ENCODE assay signal across 33 cellular contexts in genomic region chr3:147387550-147388394, GRCh38. TPM values are rescaled to one million over a fixed set of nuclear protein-coding genes. Genes with fewer than 3 reads are reported as not detected.
DNase-seq lines count a peak whose midpoint lies in the region; ATAC-seq, FAIRE-seq and TF ChIP-seq lines count a peak whose summit lies in the region.
"Had no signal": no experiment of that assay in that cellular context is flagged by ENCODE, and none has a peak within 500 bp of the region (broad histone marks: within the 10 kb centered on the region; RNA-seq: fewer than 3 reads in every experiment).

No MANE protein-coding gene starts in this region.

- H3K4me3 ChIP-seq in endothelial cell of umbilical vein (replicated peaks in 1 of 3; ENCODE audit: insufficient read depth in 1 of 3, low read depth in 1 of 3, low read length in 3 of 3) (no peak overlapping the region), neuronal stem cell (ENCODE audit: low read length in 2 of 2) (peak overlapping the region in 1 of 2 donors; percentile 23)
- H3K4me3 ChIP-seq: right atrium auricular region, tibial artery had no signal

- H4K91ac ChIP-seq in neuronal stem cell (ENCODE audit: low read depth, low read length, poor library complexity), result no peak overlapping the region

- POLR2A ChIA-PET in endothelial cell of umbilical vein (lab: Charles Lee), result no interaction called here

- H3K23ac ChIP-seq in neuronal stem cell (ENCODE audit: low read depth, low read length, poor library complexity), result no peak overlapping the region

- WGBS in neuronal stem cell (ENCODE audit: extremely low coverage in 2 of 2, insufficient read length in 2 of 2, insufficient replicate concordance in 1 of 2), 2 donors, result no CpG with 5 or more reads among the region's 24 CpGs

- intact Hi-C loops in activated CD4-positive, alpha-beta T cell treated with anti-CD3 and anti-CD28 coated beads, Interleukin-2, amount 10 ng/mL, durations not matched to agents 24 days and 14 days (cut with micrococcal nuclease), result loop anchor here (5.0 kb wide), 1 partner anchor 35 kb away; no protein-coding TSS in a partner anchor
- intact Hi-C loops in endothelial cell of umbilical vein (cut with micrococcal nuclease), result loop anchor here (10.0 kb wide), 1 partner anchor 227 kb away; no protein-coding TSS in a partner anchor

- no peak overlapping the region for H4K8ac ChIP-seq in neuronal stem cell (ENCODE audit: low read depth, low read length)

- FAIRE-seq in endothelial cell of umbilical vein (lab: Jason Lieb, UNC), result no peak
- FAIRE-seq: A204.1, bronchial epithelial cell, H54, kidney, TTC549 had no signal

- no peak overlapping the region for H2AFZ ChIP-seq in endothelial cell of umbilical vein (ENCODE audit: low read depth, low read length)
- H2AFZ ChIP-seq in neuronal stem cell (ENCODE audit: low read length), result peak overlapping the region; percentile 26
- H2AFZ ChIP-seq: parathyroid adenoma had no signal

- H2BK12ac ChIP-seq in neuronal stem cell (ENCODE audit: low read length), result no peak overlapping the region

- TF ChIP-seq POLR2A in endothelial cell of umbilical vein (IDR thresholded peaks at IDR 0.05; ENCODE audit: low read depth, low read length), result no peak

- peaks cover 76% of the 10 kb centered on the region for H3K27me3 Mint-ChIP-seq in activated CD4-positive, alpha-beta T cell treated with anti-CD3 and anti-CD28 coated beads, Interleukin-2, amount 10 ng/mL, durations not matched to agents 24 days and 14 days
- peaks cover 100% of the 10 kb centered on the region for H3K27me3 Mint-ChIP-seq in brain

- no peaks in the 10 kb centered on the region for H3K4me1 Mint-ChIP-seq in activated CD4-positive, alpha-beta T cell treated with anti-CD3 and anti-CD28 coated beads, Interleukin-2, amount 10 ng/mL, durations not matched to agents 24 days and 14 days
- peaks cover 76% of the 10 kb centered on the region for H3K4me1 Mint-ChIP-seq in brain

- no peak overlapping the region for H2BK5ac ChIP-seq in neuronal stem cell (ENCODE audit: low read length)

- H3K4ac ChIP-seq in neuronal stem cell (ENCODE audit: low read length), result no peak overlapping the region

- no peak overlapping the region for H3K9ac ChIP-seq in endothelial cell of umbilical vein (replicated peaks; ENCODE audit: extremely low read depth, insufficient read depth, low read length)
- no peak overlapping the region for H3K9ac ChIP-seq in neuronal stem cell (ENCODE audit: low read depth, low read length, poor library complexity)
- H3K9ac ChIP-seq: parathyroid adenoma had no signal

- peak overlapping the region; percentile 36 for H3K18ac ChIP-seq in neuronal stem cell (ENCODE audit: low read length)

- peak overlapping the region; percentile 66 for H3K27ac Mint-ChIP-seq in activated CD4-positive, alpha-beta T cell treated with anti-CD3 and anti-CD28 coated beads, Interleukin-2, amount 10 ng/mL, durations not matched to agents 24 days and 14 days
- H3K27ac Mint-ChIP-seq in brain, result peak overlapping the region in 4 of 5 experiments; percentile 90 to 100 (median 98)
- H3K27ac Mint-ChIP-seq: CD4-positive, alpha-beta T cell; dendritic cell treated with granulocyte-macrophage colony-stimulating factor and Interleukin-4, amounts not matched to agents 40 ng/mL and 50 ng/mL, for 4 days; T-cell had no signal

- H3K14ac ChIP-seq in neuronal stem cell (ENCODE audit: low read length), result no peak overlapping the region

- dilution Hi-C loops in endothelial cell of umbilical vein (cut with MboI; ENCODE audit: extremely low pct_ligation_motif_present, low sequenced_read_pairs), result no loop called here

- H3K36me3 ChIP-seq in endothelial cell of umbilical vein (ENCODE audit: control insufficient read depth in 2 of 2, extremely low read depth in 1 of 2, insufficient read depth in 2 of 2, low read length in 2 of 2), result no peaks in the 10 kb centered on the region
- H3K36me3 ChIP-seq in neuronal stem cell (replicated peaks in 1 of 2; ENCODE audit: control insufficient read depth in 2 of 2, insufficient read depth in 2 of 2, low read length in 2 of 2), result no peaks in the 10 kb centered on the region
- H3K36me3 ChIP-seq: right atrium auricular region, tibial artery had no signal

- H2BK15ac ChIP-seq in neuronal stem cell (ENCODE audit: low read length), result no peak overlapping the region

- H2BK120ac ChIP-seq in neuronal stem cell (ENCODE audit: low read depth, low read length), result no peak overlapping the region

- H3K79me1 ChIP-seq in neuronal stem cell (ENCODE audit: low read depth, low read length), result no peaks in the 10 kb centered on the region

- no peaks in the 10 kb centered on the region for H3K79me2 ChIP-seq in endothelial cell of umbilical vein (ENCODE audit: control insufficient read depth, insufficient read depth, low read length)
- H3K79me2 ChIP-seq: parathyroid adenoma had no signal

- H3K4me1 ChIP-seq in endothelial cell of umbilical vein (ENCODE audit: control insufficient read depth, extremely low read depth, insufficient read depth, low read length) (peaks cover 6% of the 10 kb centered on the region), neuronal stem cell (ENCODE audit: control insufficient read depth in 2 of 2, insufficient read depth in 1 of 2, low read depth in 1 of 2, low read length in 2 of 2) (peaks cover 26 to 35% of the 10 kb centered on the region in 2 donors)
- H3K4me1 ChIP-seq: parathyroid adenoma had no signal

- no peak overlapping the region for H3K27ac ChIP-seq in endothelial cell of umbilical vein (ENCODE audit: insufficient read depth, low read depth, low read length)
- no peak overlapping the region for H3K27ac ChIP-seq in neuronal stem cell (replicated peaks; ENCODE audit: low read length)
- H3K27ac ChIP-seq: parathyroid adenoma, right atrium auricular region, tibial artery had no signal

- H2AK5ac ChIP-seq in neuronal stem cell (ENCODE audit: low read depth, low read length), result no peak overlapping the region

- H3K9me3 ChIP-seq in endothelial cell of umbilical vein (replicated peaks; ENCODE audit: control insufficient read depth, insufficient read depth, low read length) (no peaks in the 10 kb centered on the region), neuronal stem cell (replicated peaks in 1 of 2; ENCODE audit: control insufficient read depth in 2 of 2, insufficient read depth in 1 of 2, low read depth in 1 of 2, low read length in 2 of 2) (peaks cover 3 to 14% of the 10 kb centered on the region in 2 donors)
- H3K9me3 ChIP-seq: right atrium auricular region had no signal

- H3K4me3 Mint-ChIP-seq in activated CD4-positive, alpha-beta T cell treated with anti-CD3 and anti-CD28 coated beads, Interleukin-2, amount 10 ng/mL, durations not matched to agents 24 days and 14 days, result no peak overlapping the region
- H3K4me3 Mint-ChIP-seq in brain, result peak overlapping the region; percentile 15 to 98 (median 78)
- H3K4me3 Mint-ChIP-seq: CD4-positive, alpha-beta T cell; dendritic cell treated with granulocyte-macrophage colony-stimulating factor and Interleukin-4, amounts not matched to agents 40 ng/mL and 50 ng/mL, for 4 days; T-cell had no signal

- peaks cover 7% of the 10 kb centered on the region for H3K9me3 Mint-ChIP-seq in activated CD4-positive, alpha-beta T cell treated with anti-CD3 and anti-CD28 coated beads, Interleukin-2, amount 10 ng/mL, durations not matched to agents 24 days and 14 days
- H3K9me3 Mint-ChIP-seq in brain, result peaks cover 0 to 13% (median 10%) of the 10 kb centered on the region in 5 experiments

- BruUV-seq in endothelial cell of umbilical vein (replicated peaks; lab: Mats Ljungman, UMichigan), result no TSS peak

- H4K20me1 ChIP-seq in endothelial cell of umbilical vein (replicated peaks; ENCODE audit: control insufficient read depth, extremely low read depth, insufficient read depth, low read length), result no peaks in the 10 kb centered on the region

- H3K27me3 ChIP-seq in endothelial cell of umbilical vein (ENCODE audit: control insufficient read depth in 2 of 2, insufficient read depth in 2 of 2, low read length in 2 of 2) (peaks cover 93 to 98% of the 10 kb centered on the region in 2 experiments), neuronal stem cell (ENCODE audit: control insufficient read depth in 3 of 3, insufficient read depth in 3 of 3, low read depth in 1 of 3, low read length in 3 of 3) (peaks cover 15 to 91% (median 79%) of the 10 kb centered on the region in 3 experiments)

- no peak for DNase-seq in activated CD4-positive, alpha-beta T cell treated with anti-CD3 and anti-CD28 coated beads, Interleukin-2, amount 10 ng/mL, durations not matched to agents 24 days and 14 days
- DNase-seq in activated CD4-positive, alpha-beta T cell treated with anti-CD3 and anti-CD28 coated beads for 1 hour, result no peak
- DNase-seq in endothelial cell of umbilical vein (ENCODE audit: low read depth, low spot score) (no peak), neuronal stem cell (ENCODE audit: low spot score) (no peak), HK-2 (ENCODE audit: unreplicated experiment) (no peak)
- DNase-seq in stimulated activated naive CD4-positive, alpha-beta T cell treated with Interleukin-2 at 50 U/mL for 16 hours (lab: John Stamatoyannopoulos, UW), result no peak
- DNase-seq: activated gamma-delta T cell; activated T-cell treated with anti-CD3 and anti-CD28 coated beads for 4 hours; CD4-positive, alpha-beta T cell; DMS 273 treated with DMSO at 0.1 percent for 48 hours; kidney; midbrain; naive thymus-derived CD4-positive, alpha-beta T cell; NCI-H1105; NCI-H1930; NCI-H2227 treated with DMSO at 0.1 percent for 48 hours; NCI-H748 treated with DMSO at 0.1 percent for 48 hours; stimulated activated CD4-positive, alpha-beta T cell treated with anti-CD3 and anti-CD28 coated beads, Interleukin-2, amount 100 ng/mL, for 24 hours; T-cell; tibial artery had no signal

- H3K4me2 ChIP-seq in endothelial cell of umbilical vein (ENCODE audit: insufficient read depth, low read length) (no peak overlapping the region), neuronal stem cell (ENCODE audit: insufficient read depth, low read length, poor library complexity, severe bottlenecking) (no peak overlapping the region)

- H3K9me1 ChIP-seq in endothelial cell of umbilical vein (replicated peaks; ENCODE audit: control insufficient read depth, extremely low read depth, insufficient read depth, low read length), result no peaks in the 10 kb centered on the region

- CTCF ChIA-PET in endothelial cell of umbilical vein (lab: Charles Lee), result no interaction called here

- TF ChIP-seq CTCF in brain (conservative IDR thresholded peaks at IDR 0.05) (no peak), endothelial cell of umbilical vein (IDR thresholded peaks at IDR 0.05; ENCODE audit: extremely low read depth in 1 of 2, insufficient read depth in 1 of 2, low read depth in 1 of 2, low read length in 2 of 2) (no peak)

- no peaks in the 10 kb centered on the region for H3K36me3 Mint-ChIP-seq in activated CD4-positive, alpha-beta T cell treated with anti-CD3 and anti-CD28 coated beads, Interleukin-2, amount 10 ng/mL, durations not matched to agents 24 days and 14 days (ENCODE audit: low read depth)
- H3K36me3 Mint-ChIP-seq in brain, result no peaks in the 10 kb centered on the region
- H3K36me3 Mint-ChIP-seq: T-cell had no signal

- no peak for ATAC-seq in HG03354 (IDR thresholded peaks at IDR 0.05; ENCODE audit: poor library complexity, severe bottlenecking, unreplicated experiment)
- ATAC-seq: activated CD4-positive, CD25-positive, alpha-beta regulatory T cell treated with anti-CD3 and anti-CD28 coated beads, Interleukin-2, amount 50 U/mL, for 24 hours; naive thymus-derived CD4-positive, alpha-beta T cell; T-cell had no signal

RNA-seq across cellular contexts. Expression of gene ZIC4, which starts 18.6 kb away (rescaled TPM):
- not detected in 2 replicates for total RNA-seq in activated CD4-positive, alpha-beta T cell treated with anti-CD3 and anti-CD28 coated beads, Interleukin-2, amount 10 ng/mL, durations not matched to agents 24 days and 14 days
- polyA plus RNA-seq in brain (ENCODE audit: insufficient read depth, low read depth, low replicate concordance) (0.49 TPM), endothelial cell of umbilical vein (not detected in 2 replicates)
- total RNA-seq in endothelial cell of umbilical vein, result not detected in 2 replicates
- not detected in 2 replicates for polyA plus RNA-seq in endothelial cell of umbilical vein (2011; cell fraction: cytosol; rRNA removed)
- not detected in 2 replicates for polyA plus RNA-seq in endothelial cell of umbilical vein (2011; cell fraction: nucleus; rRNA removed)
- polyA plus RNA-seq in endothelial cell of umbilical vein (2012), result not detected in 2 replicates
- polyA minus RNA-seq in endothelial cell of umbilical vein, result not detected in 2 replicates
- not detected for polyA minus RNA-seq in endothelial cell of umbilical vein (2011; cell fraction: cytosol; rRNA and poly(A)+ RNA removed)
- polyA minus RNA-seq in endothelial cell of umbilical vein (2011; cell fraction: nucleus; rRNA and poly(A)+ RNA removed), result not detected in 2 replicates
- polyA plus RNA-seq in neuronal stem cell (2013, experiment 1 of 2), result 0.67 TPM
- polyA plus RNA-seq in neuronal stem cell (2013, experiment 2 of 2), result 0.78 TPM
- total RNA-seq: bronchial epithelial cell; CD4-positive, alpha-beta T cell; kidney; M059J; naive thymus-derived CD4-positive, alpha-beta T cell; right atrium auricular region; SK-MEL-5; T-cell had no signal
- polyA plus RNA-seq: adipose tissue; naive thymus-derived CD4-positive, alpha-beta T cell had no signal

RNA-seq across cellular contexts. Expression of gene ZIC1, which starts 21.4 kb away (rescaled TPM):
- not detected in 2 replicates for total RNA-seq in activated CD4-positive, alpha-beta T cell treated with anti-CD3 and anti-CD28 coated beads, Interleukin-2, amount 10 ng/mL, durations not matched to agents 24 days and 14 days
- polyA plus RNA-seq in brain (ENCODE audit: insufficient read depth, low read depth, low replicate concordance), result 13.4 TPM
- total RNA-seq in endothelial cell of umbilical vein, result not detected in 2 replicates
- polyA plus RNA-seq in endothelial cell of umbilical vein, result not detected in 2 replicates
- polyA plus RNA-seq in endothelial cell of umbilical vein (2011; cell fraction: cytosol; rRNA removed), result not detected in 2 replicates
- polyA plus RNA-seq in endothelial cell of umbilical vein (2011; cell fraction: nucleus; rRNA removed), result not detected in 2 replicates
- polyA plus RNA-seq in endothelial cell of umbilical vein (2012), result not detected in 2 replicates
- polyA minus RNA-seq in endothelial cell of umbilical vein, result not detected in 2 replicates
- polyA minus RNA-seq in endothelial cell of umbilical vein (2011; cell fraction: cytosol; rRNA and poly(A)+ RNA removed), result not detected
- not detected in 2 replicates for polyA minus RNA-seq in endothelial cell of umbilical vein (2011; cell fraction: nucleus; rRNA and poly(A)+ RNA removed)
- 24.9 TPM for polyA plus RNA-seq in neuronal stem cell (2013, experiment 1 of 2)
- polyA plus RNA-seq in neuronal stem cell (2013, experiment 2 of 2), result 27.0 TPM
- total RNA-seq: bronchial epithelial cell; CD4-positive, alpha-beta T cell; kidney; naive thymus-derived CD4-positive, alpha-beta T cell; T-cell had no signal
- polyA plus RNA-seq: naive thymus-derived CD4-positive, alpha-beta T cell had no signal
